Comparison of ENCODE assay signal across 2 cellular contexts in the genomic region with DNA sequence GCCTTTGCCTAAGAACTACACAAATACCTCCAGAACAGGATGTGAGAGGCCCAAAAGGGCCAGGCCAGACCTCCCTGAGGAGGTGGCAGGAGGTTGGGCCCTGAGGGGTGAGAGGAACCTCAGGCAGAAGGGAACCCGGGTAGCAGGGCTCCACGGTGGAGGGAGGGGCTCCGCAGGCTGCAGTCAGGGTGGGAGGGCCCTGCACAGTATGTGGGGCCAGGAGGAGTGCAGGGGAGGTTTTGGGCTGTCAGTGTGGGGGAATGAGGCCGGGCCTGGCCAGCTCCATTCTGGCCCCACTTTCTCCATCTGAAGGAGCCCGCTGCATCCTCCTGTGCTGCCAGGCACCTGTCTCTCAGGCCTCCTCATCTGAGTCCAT.
A peak's percentile ranks its signal among the peaks of the same experiment; 100 is the strongest.
TF ChIP-seq lines count a peak whose summit lies in the region.

No MANE protein-coding gene starts in this region.

TF ChIP-seq in HEK293, 187 proteins besides CTCF, POLR2A, EP300 and RAD21 (continues in another document):
- TF ChIP-seq ZNF311 (tag by site-specific recombination; IDR thresholded peaks at IDR 0.05; ENCODE audit: borderline replicate concordance), result no peak
- no peak for TF ChIP-seq ZNF394 (tag by site-specific recombination; IDR thresholded peaks at IDR 0.05; ENCODE audit: borderline replicate concordance)
- TF ChIP-seq ZNF146 (tag by site-specific recombination; IDR thresholded peaks at IDR 0.05), result no peak
- TF ChIP-seq, protein P1, sequence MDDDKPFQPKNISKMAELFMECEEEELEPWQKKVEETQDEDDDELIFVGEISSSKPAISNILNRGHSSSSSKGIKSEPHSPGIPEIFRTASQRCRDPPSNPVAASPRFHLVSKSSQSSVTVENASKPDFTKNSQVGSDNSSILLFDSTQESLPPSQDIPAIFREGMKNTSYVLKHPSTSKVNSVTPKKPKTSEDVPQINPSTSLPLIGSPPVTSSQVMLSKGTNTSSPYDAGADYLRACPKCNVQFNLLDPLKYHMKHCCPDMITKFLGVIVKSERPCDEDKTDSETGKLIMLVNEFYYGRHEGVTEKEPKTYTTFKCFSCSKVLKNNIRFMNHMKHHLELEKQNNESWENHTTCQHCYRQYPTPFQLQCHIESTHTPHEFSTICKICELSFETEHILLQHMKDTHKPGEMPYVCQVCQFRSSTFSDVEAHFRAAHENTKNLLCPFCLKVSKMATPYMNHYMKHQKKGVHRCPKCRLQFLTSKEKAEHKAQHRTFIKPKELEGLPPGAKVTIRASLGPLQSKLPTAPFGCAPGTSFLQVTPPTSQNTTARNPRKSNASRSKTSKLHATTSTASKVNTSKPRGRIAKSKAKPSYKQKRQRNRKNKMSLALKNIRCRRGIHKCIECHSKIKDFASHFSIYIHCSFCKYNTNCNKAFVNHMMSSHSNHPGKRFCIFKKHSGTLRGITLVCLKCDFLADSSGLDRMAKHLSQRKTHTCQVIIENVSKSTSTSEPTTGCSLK (tag by site-specific recombination; IDR thresholded peaks at IDR 0.05), result no peak
- no peak for TF ChIP-seq GLI4 (tag by site-specific recombination; IDR thresholded peaks at IDR 0.05)
- peak; percentile 81 for TF ChIP-seq ZIC2 (tag by site-specific recombination; IDR thresholded peaks at IDR 0.05)
- TF ChIP-seq, protein P2, sequence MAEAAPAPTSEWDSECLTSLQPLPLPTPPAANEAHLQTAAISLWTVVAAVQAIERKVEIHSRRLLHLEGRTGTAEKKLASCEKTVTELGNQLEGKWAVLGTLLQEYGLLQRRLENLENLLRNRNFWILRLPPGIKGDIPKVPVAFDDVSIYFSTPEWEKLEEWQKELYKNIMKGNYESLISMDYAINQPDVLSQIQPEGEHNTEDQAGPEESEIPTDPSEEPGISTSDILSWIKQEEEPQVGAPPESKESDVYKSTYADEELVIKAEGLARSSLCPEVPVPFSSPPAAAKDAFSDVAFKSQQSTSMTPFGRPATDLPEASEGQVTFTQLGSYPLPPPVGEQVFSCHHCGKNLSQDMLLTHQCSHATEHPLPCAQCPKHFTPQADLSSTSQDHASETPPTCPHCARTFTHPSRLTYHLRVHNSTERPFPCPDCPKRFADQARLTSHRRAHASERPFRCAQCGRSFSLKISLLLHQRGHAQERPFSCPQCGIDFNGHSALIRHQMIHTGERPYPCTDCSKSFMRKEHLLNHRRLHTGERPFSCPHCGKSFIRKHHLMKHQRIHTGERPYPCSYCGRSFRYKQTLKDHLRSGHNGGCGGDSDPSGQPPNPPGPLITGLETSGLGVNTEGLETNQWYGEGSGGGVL (tag by site-specific recombination; IDR thresholded peaks at IDR 0.05), result peak; percentile 27; the same call in 1 of the 2 replicates
- TF ChIP-seq GLIS1 (tag by site-specific recombination; IDR thresholded peaks at IDR 0.05), result peak; percentile 52
- TF ChIP-seq OSR2 (tag by site-specific recombination; IDR thresholded peaks at IDR 0.05), result no peak
- TF ChIP-seq ZNF670 (tag by site-specific recombination; IDR thresholded peaks at IDR 0.05; ENCODE audit: low read depth), result no peak
- no peak for TF ChIP-seq ZNF266 (tag by site-specific recombination; IDR thresholded peaks at IDR 0.05; ENCODE audit: low read depth)
- TF ChIP-seq, protein P3, sequence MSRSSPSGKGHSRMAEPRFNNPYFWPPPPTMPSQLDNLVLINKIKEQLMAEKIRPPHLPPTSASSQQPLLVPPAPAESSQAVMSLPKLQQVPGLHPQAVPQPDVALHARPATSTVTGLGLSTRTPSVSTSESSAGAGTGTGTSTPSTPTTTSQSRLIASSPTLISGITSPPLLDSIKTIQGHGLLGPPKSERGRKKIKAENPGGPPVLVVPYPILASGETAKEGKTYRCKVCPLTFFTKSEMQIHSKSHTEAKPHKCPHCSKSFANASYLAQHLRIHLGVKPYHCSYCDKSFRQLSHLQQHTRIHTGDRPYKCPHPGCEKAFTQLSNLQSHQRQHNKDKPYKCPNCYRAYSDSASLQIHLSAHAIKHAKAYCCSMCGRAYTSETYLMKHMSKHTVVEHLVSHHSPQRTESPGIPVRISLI (tag by site-specific recombination; IDR thresholded peaks at IDR 0.05), result no peak
- no peak for TF ChIP-seq ZXDB (tag by site-specific recombination; IDR thresholded peaks at IDR 0.05)
- TF ChIP-seq ZNF426 (tag by site-specific recombination; IDR thresholded peaks at IDR 0.05), result no peak
- TF ChIP-seq ZBTB20 (tag by site-specific recombination; IDR thresholded peaks at IDR 0.05), result peak; percentile 72; the same call in 1 of the 2 replicates
- TF ChIP-seq, protein P4, sequence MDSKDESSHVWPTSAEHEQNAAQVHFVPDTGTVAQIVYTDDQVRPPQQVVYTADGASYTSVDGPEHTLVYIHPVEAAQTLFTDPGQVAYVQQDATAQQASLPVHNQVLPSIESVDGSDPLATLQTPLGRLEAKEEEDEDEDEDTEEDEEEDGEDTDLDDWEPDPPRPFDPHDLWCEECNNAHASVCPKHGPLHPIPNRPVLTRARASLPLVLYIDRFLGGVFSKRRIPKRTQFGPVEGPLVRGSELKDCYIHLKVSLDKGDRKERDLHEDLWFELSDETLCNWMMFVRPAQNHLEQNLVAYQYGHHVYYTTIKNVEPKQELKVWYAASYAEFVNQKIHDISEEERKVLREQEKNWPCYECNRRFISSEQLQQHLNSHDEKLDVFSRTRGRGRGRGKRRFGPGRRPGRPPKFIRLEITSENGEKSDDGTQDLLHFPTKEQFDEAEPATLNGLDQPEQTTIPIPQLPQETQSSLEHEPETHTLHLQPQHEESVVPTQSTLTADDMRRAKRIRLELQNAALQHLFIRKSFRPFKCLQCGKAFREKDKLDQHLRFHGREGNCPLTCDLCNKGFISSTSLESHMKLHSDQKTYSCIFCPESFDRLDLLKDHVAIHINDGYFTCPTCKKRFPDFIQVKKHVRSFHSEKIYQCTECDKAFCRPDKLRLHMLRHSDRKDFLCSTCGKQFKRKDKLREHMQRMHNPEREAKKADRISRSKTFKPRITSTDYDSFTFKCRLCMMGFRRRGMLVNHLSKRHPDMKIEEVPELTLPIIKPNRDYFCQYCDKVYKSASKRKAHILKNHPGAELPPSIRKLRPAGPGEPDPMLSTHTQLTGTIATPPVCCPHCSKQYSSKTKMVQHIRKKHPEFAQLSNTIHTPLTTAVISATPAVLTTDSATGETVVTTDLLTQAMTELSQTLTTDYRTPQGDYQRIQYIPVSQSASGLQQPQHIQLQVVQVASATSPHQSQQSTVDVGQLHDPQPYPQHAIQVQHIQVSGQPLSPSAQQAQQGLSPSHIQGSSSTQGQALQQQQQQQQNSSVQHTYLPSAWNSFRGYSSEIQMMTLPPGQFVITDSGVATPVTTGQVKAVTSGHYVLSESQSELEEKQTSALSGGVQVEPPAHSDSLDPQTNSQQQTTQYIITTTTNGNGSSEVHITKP (tag by site-specific recombination; IDR thresholded peaks at IDR 0.05), result no peak
- TF ChIP-seq ZNF549 (tag by site-specific recombination; IDR thresholded peaks at IDR 0.05), result no peak
- no peak for TF ChIP-seq ZNF837 (tag by site-specific recombination; IDR thresholded peaks at IDR 0.05)
- TF ChIP-seq ZNF747 (tag by site-specific recombination; IDR thresholded peaks at IDR 0.05), result no peak
- TF ChIP-seq ZNF548 (tag by site-specific recombination; IDR thresholded peaks at IDR 0.05), result no peak

TF ChIP-seq in H1, 55 proteins besides CTCF, POLR2A, EP300 and RAD21:
- TF ChIP-seq SP2 (IDR thresholded peaks at IDR 0.05; ENCODE audit: low read length), result no peak
- no peak for TF ChIP-seq KDM4A (IDR thresholded peaks at IDR 0.05; ENCODE audit: low read depth, low read length, severe bottlenecking)
- TF ChIP-seq SIN3A (conservative IDR thresholded peaks at IDR 0.05 in 1 of 2, IDR thresholded peaks at IDR 0.05 in 1 of 2; ENCODE audit: low read depth in 1 of 2, low read length in 2 of 2), result no peak
- TF ChIP-seq CHD2 (IDR thresholded peaks at IDR 0.05; ENCODE audit: low read length), result no peak
- TF ChIP-seq POLR2AphosphoS5 (IDR thresholded peaks at IDR 0.05; ENCODE audit: low read depth, low read length), result no peak
- TF ChIP-seq, protein P5, sequence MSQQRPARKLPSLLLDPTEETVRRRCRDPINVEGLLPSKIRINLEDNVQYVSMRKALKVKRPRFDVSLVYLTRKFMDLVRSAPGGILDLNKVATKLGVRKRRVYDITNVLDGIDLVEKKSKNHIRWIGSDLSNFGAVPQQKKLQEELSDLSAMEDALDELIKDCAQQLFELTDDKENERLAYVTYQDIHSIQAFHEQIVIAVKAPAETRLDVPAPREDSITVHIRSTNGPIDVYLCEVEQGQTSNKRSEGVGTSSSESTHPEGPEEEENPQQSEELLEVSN (IDR thresholded peaks at IDR 0.05), result no peak
- TF ChIP-seq RFX5 (IDR thresholded peaks at IDR 0.05; ENCODE audit: borderline replicate concordance, low read depth, low read length), result no peak
- TF ChIP-seq TEAD4 (IDR thresholded peaks at IDR 0.05; ENCODE audit: low read depth, low read length), result no peak
- TF ChIP-seq CBX8 (IDR thresholded peaks at IDR 0.05; ENCODE audit: borderline replicate concordance, low read depth, low read length), result no peak
- no peak for TF ChIP-seq PHF8 (conservative IDR thresholded peaks at IDR 0.05; ENCODE audit: low read depth, low read length)
